1 cellular context compared by ENCODE assay signal in genomic region chr17:29292992-29293889, GRCh38.
TF ChIP-seq lines count a peak whose summit lies in the region.

No MANE protein-coding gene starts in this region.

TF ChIP-seq in K562, 482 proteins besides CTCF, POLR2A, EP300 and RAD21 (continued from another document and continues in another):
- TF ChIP-seq, protein P1, sequence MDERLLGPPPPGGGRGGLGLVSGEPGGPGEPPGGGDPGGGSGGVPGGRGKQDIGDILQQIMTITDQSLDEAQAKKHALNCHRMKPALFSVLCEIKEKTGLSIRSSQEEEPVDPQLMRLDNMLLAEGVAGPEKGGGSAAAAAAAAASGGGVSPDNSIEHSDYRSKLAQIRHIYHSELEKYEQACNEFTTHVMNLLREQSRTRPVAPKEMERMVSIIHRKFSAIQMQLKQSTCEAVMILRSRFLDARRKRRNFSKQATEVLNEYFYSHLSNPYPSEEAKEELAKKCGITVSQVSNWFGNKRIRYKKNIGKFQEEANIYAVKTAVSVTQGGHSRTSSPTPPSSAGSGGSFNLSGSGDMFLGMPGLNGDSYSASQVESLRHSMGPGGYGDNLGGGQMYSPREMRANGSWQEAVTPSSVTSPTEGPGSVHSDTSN (CRISPR knock-in tag; IDR thresholded peaks at IDR 0.05; ENCODE audit: low read depth) = no peak
- TF ChIP-seq, protein P1 (tag; conservative IDR thresholded peaks at IDR 0.05; ENCODE audit: low read depth) = no peak
- TF ChIP-seq POLR2H (tag; IDR thresholded peaks at IDR 0.05; ENCODE audit: low read depth) (no peak), TCFL5 (CRISPR knock-in tag; conservative IDR thresholded peaks at IDR 0.05) (no peak), ZBTB7A (IDR thresholded peaks at IDR 0.05; ENCODE audit: borderline replicate concordance, control insufficient read depth, low read depth, low read length) (peak; percentile 12), ZNF696 (CRISPR knock-in tag; conservative IDR thresholded peaks at IDR 0.05) (no peak), MIER1 (IDR thresholded peaks at IDR 0.05; ENCODE audit: low read depth) (no peak), NUFIP1 (IDR thresholded peaks at IDR 0.05; ENCODE audit: partially characterized antibody) (no peak), SMAD4 (CRISPR knock-in tag; conservative IDR thresholded peaks at IDR 0.05) (0 out of 2 replicates have a peak, but pooled peaks have one; percentile 38), ZNF280A (IDR thresholded peaks at IDR 0.05; ENCODE audit: low read depth, partially characterized antibody) (no peak), CC2D1A (IDR thresholded peaks at IDR 0.05) (no peak), HIVEP1 (CRISPR knock-in tag; IDR thresholded peaks at IDR 0.05) (no peak), ZNF311 (CRISPR knock-in tag; IDR thresholded peaks at IDR 0.05) (no peak), XRCC5 (IDR thresholded peaks at IDR 0.05; ENCODE audit: low read depth, low read length) (0 out of 2 replicates have a peak, but pooled peaks have one; percentile 5), RBM14 (IDR thresholded peaks at IDR 0.05; ENCODE audit: borderline replicate concordance, insufficient read depth, low read depth, low read length) (0 out of 2 replicates have a peak, but pooled peaks have one; percentile 93), KDM1A (IDR thresholded peaks at IDR 0.05) (no peak), ZNF586 (CRISPR knock-in tag; conservative IDR thresholded peaks at IDR 0.05) (no peak), HNRNPH1 (optimal IDR thresholded peaks at IDR 0.05; ENCODE audit: low read depth, low read length) (no peak), SRSF9 (IDR thresholded peaks at IDR 0.05; ENCODE audit: borderline replicate concordance, low read depth, low read length) (no peak), RREB1 (CRISPR knock-in tag; IDR thresholded peaks at IDR 0.05) (0 out of 2 replicates have a peak, but pooled peaks have one; percentile 8), ELF4 (CRISPR knock-in tag; IDR thresholded peaks at IDR 0.05) (no peak), GATAD2A (IDR thresholded peaks at IDR 0.05) (peak; percentile 42; the same call in 1 of the 2 replicates), TFAP4 (CRISPR knock-in tag; IDR thresholded peaks at IDR 0.05; ENCODE audit: borderline replicate concordance) (no peak; the same call in 1 of the 2 replicates), BCL6 (CRISPR knock-in tag; IDR thresholded peaks at IDR 0.05) (no peak), CHCHD3 (CRISPR knock-in tag; IDR thresholded peaks at IDR 0.05) (no peak), NFIX (CRISPR knock-in tag; IDR thresholded peaks at IDR 0.05; ENCODE audit: low read depth) (no peak), COPS2 (conservative IDR thresholded peaks at IDR 0.05) (no peak), TCF15 (CRISPR knock-in tag; IDR thresholded peaks at IDR 0.05) (no peak), HEY1 (CRISPR knock-in tag; IDR thresholded peaks at IDR 0.05; ENCODE audit: borderline replicate concordance) (no peak), MTA3 (IDR thresholded peaks at IDR 0.05; ENCODE audit: borderline replicate concordance) (0 out of 2 replicates have a peak, but pooled peaks have one; percentile 19), ZNF41 (CRISPR knock-in tag; conservative IDR thresholded peaks at IDR 0.05) (no peak), RBM34 (IDR thresholded peaks at IDR 0.05; ENCODE audit: borderline replicate concordance, insufficient read depth, low read length) (no peak), RBM22 (IDR thresholded peaks at IDR 0.05; ENCODE audit: low read depth, low read length, poor library complexity, severe bottlenecking) (peak; percentile 94), MEF2D (tag; conservative IDR thresholded peaks at IDR 0.05; ENCODE audit: low read depth) (no peak), MLLT1 (IDR thresholded peaks at IDR 0.05) (peak in 1 of 2 experiments; percentile 55; a peak in 1 of 4 replicates), ZNF77 (CRISPR knock-in tag; IDR thresholded peaks at IDR 0.05) (no peak), ZBTB17 (CRISPR knock-in tag; IDR thresholded peaks at IDR 0.05) (no peak), ZNF263 (CRISPR knock-in tag; IDR thresholded peaks at IDR 0.05; ENCODE audit: borderline replicate concordance) (no peak)
- TF ChIP-seq, protein P2, sequence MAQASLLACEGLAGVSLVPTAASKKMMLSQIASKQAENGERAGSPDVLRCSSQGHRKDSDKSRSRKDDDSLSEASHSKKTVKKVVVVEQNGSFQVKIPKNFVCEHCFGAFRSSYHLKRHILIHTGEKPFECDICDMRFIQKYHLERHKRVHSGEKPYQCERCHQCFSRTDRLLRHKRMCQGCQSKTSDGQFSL (CRISPR knock-in tag; IDR thresholded peaks at IDR 0.05) = no peak; the same call in 1 of the 2 replicates
- TF ChIP-seq, protein P2 (tag; IDR thresholded peaks at IDR 0.05) = peak in 1 of 2 experiments; percentile 93; a peak in 2 of 4 replicates
- TF ChIP-seq, protein P3, sequence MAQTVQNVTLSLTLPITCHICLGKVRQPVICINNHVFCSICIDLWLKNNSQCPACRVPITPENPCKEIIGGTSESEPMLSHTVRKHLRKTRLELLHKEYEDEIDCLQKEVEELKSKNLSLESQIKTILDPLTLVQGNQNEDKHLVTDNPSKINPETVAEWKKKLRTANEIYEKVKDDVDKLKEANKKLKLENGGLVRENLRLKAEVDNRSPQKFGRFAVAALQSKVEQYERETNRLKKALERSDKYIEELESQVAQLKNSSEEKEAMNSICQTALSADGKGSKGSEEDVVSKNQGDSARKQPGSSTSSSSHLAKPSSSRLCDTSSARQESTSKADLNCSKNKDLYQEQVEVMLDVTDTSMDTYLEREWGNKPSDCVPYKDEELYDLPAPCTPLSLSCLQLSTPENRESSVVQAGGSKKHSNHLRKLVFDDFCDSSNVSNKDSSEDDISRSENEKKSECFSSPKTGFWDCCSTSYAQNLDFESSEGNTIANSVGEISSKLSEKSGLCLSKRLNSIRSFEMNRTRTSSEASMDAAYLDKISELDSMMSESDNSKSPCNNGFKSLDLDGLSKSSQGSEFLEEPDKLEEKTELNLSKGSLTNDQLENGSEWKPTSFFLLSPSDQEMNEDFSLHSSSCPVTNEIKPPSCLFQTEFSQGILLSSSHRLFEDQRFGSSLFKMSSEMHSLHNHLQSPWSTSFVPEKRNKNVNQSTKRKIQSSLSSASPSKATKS (CRISPR knock-in tag; IDR thresholded peaks at IDR 0.05) = no peak
- TF ChIP-seq, protein P4, sequence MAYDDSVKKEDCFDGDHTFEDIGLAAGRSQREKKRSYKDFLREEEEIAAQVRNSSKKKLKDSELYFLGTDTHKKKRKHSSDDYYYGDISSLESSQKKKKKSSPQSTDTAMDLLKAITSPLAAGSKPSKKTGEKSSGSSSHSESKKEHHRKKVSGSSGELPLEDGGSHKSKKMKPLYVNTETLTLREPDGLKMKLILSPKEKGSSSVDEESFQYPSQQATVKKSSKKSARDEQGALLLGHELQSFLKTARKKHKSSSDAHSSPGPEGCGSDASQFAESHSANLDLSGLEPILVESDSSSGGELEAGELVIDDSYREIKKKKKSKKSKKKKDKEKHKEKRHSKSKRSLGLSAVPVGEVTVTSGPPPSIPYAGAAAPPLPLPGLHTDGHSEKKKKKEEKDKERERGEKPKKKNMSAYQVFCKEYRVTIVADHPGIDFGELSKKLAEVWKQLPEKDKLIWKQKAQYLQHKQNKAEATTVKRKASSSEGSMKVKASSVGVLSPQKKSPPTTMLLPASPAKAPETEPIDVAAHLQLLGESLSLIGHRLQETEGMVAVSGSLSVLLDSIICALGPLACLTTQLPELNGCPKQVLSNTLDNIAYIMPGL (CRISPR knock-in tag; IDR thresholded peaks at IDR 0.05) = no peak
